15 cellular contexts compared by ENCODE assay signal in genomic region chr6:112717401-112717800, GRCh38.
DNase-seq lines count a peak whose midpoint lies in the region; ATAC-seq and TF ChIP-seq lines count a peak whose summit lies in the region.
"Had no signal": no experiment of that assay in that cellular context is flagged by ENCODE, and none has a peak within 500 bp of the region (broad histone marks: within the 10 kb centered on the region; RNA-seq: fewer than 3 reads in every experiment).

No MANE protein-coding gene starts in this region.

- intact Hi-C loops in left lung (cut with DNase I) = no loop called here

- H3K9ac ChIP-seq in adipocyte (ENCODE audit: low read length) (no peak overlapping the region), mesenchymal stem cell (ENCODE audit: low read length) (no peak overlapping the region)
- H3K9ac ChIP-seq: BLaER1 treated with 17β-estradiol and CSF1 and Interleukin-3, amounts not matched to agents 10 nM and 100 nM had no signal

- peaks cover 5% of the 10 kb centered on the region for H3K4me1 ChIP-seq in adipocyte (ENCODE audit: control insufficient read depth, insufficient read depth, low read length)
- no peaks in the 10 kb centered on the region for H3K4me1 ChIP-seq in mesenchymal stem cell (ENCODE audit: control insufficient read depth, insufficient read depth, low read depth, low read length)
- H3K4me1 ChIP-seq in left lung = no peaks in the 10 kb centered on the region
- H3K4me1 ChIP-seq: BLaER1 treated with 17β-estradiol and CSF1 and Interleukin-3, amounts not matched to agents 10 nM and 100 nM had no signal

- 85% methylated on average over 2 of the region's 3 CpGs for WGBS in mesenchymal stem cell

- H3K23ac ChIP-seq in mesenchymal stem cell (ENCODE audit: low read length in 2 of 2) = no peak overlapping the region

- H3K27ac ChIP-seq in mesenchymal stem cell (ENCODE audit: low read length, poor library complexity, severe bottlenecking) (no peak overlapping the region), left lung (no peak overlapping the region)
- H3K27ac ChIP-seq: BLaER1 treated with 17β-estradiol and CSF1 and Interleukin-3, amounts not matched to agents 10 nM and 100 nM; HL-60; RWPE1 had no signal

- ATAC-seq in GM18519 (IDR thresholded peaks at IDR 0.05; ENCODE audit: low FRiP score, unreplicated experiment) (no peak), left lung (no peak)

- no peak overlapping the region for H2AFZ ChIP-seq in mesenchymal stem cell (ENCODE audit: low read depth, low read length)

- H3K36me3 ChIP-seq in adipocyte (ENCODE audit: control insufficient read depth, insufficient read depth, low read length, severe bottlenecking) (no peaks in the 10 kb centered on the region), mesenchymal stem cell (ENCODE audit: control insufficient read depth in 1 of 2, insufficient read depth in 2 of 2, low read depth in 1 of 2, low read length in 2 of 2) (no peaks in the 10 kb centered on the region), left lung (no peaks in the 10 kb centered on the region)
- H3K36me3 ChIP-seq: BLaER1 treated with 17β-estradiol and CSF1 and Interleukin-3, amounts not matched to agents 10 nM and 100 nM had no signal

- H3K9me3 ChIP-seq in adipocyte (ENCODE audit: control insufficient read depth, low read length) = no peaks in the 10 kb centered on the region
- no peaks in the 10 kb centered on the region for H3K9me3 ChIP-seq in mesenchymal stem cell (ENCODE audit: control insufficient read depth, low read length)
- no peaks in the 10 kb centered on the region for H3K9me3 ChIP-seq in left lung
- H3K9me3 ChIP-seq: BLaER1 treated with 17β-estradiol and CSF1 and Interleukin-3, amounts not matched to agents 10 nM and 100 nM had no signal

- H4K91ac ChIP-seq in mesenchymal stem cell (ENCODE audit: low read length) = no peak overlapping the region

- H2BK5ac ChIP-seq in mesenchymal stem cell (ENCODE audit: low read depth, low read length, poor library complexity, severe bottlenecking) = no peak overlapping the region

- DNase-seq in AG20443 (ENCODE audit: low spot score) (peak; percentile 13), adipocyte (ENCODE audit: low read depth) (peak; percentile 52), fibroblast of mammary gland (ENCODE audit: low read depth) (peak; percentile 49), mesenchymal stem cell (peak; percentile 30), left lung (no peak), T-helper 9 cell (no peak), OCI-M2 (lab: John Stamatoyannopoulos, UW; ENCODE audit: unreplicated experiment) (no peak)
- DNase-seq: 8988T; CD8-positive, alpha-beta memory T cell; NCI-H187 treated with DMSO at 0.1 percent for 48 hours; NCI-H69 had no signal

- H3K18ac ChIP-seq in mesenchymal stem cell (ENCODE audit: low read depth in 1 of 2, low read length in 2 of 2) = no peak overlapping the region

- TF ChIP-seq CTCF in fibroblast of mammary gland (conservative IDR thresholded peaks at IDR 0.05; ENCODE audit: control insufficient read depth, insufficient read depth, low read depth, low read length) (no peak), left lung (IDR thresholded peaks at IDR 0.05) (no peak)

- H3K27me3 ChIP-seq in adipocyte (replicated peaks; ENCODE audit: control insufficient read depth, insufficient read depth, low read length) (no peaks in the 10 kb centered on the region), mesenchymal stem cell (ENCODE audit: control insufficient read depth in 1 of 2, insufficient read depth in 1 of 2, low read length in 2 of 2) (no peaks in the 10 kb centered on the region), left lung (no peaks in the 10 kb centered on the region)
- H3K27me3 ChIP-seq: BLaER1 treated with 17β-estradiol and CSF1 and Interleukin-3, amounts not matched to agents 10 nM and 100 nM had no signal

- no peak overlapping the region for H2BK120ac ChIP-seq in mesenchymal stem cell (ENCODE audit: low read depth, low read length)

- no peak overlapping the region for H3K14ac ChIP-seq in mesenchymal stem cell (ENCODE audit: low read length in 2 of 2)

- H3K79me1 ChIP-seq in mesenchymal stem cell (replicated peaks; ENCODE audit: low read length, poor library complexity, severe bottlenecking) = no peaks in the 10 kb centered on the region

- no peak overlapping the region for H2AK5ac ChIP-seq in mesenchymal stem cell (ENCODE audit: low read length, severe bottlenecking)

- no peak overlapping the region for H4K8ac ChIP-seq in mesenchymal stem cell (ENCODE audit: low read length)

- H3K4me2 ChIP-seq in mesenchymal stem cell (ENCODE audit: low read length, poor library complexity, severe bottlenecking) = no peak overlapping the region
- H3K4me2 ChIP-seq: BLaER1 treated with 17β-estradiol and CSF1 and Interleukin-3, amounts not matched to agents 10 nM and 100 nM had no signal

- H3K4me3 ChIP-seq in adipocyte (ENCODE audit: low read length) (no peak overlapping the region), fibroblast of mammary gland (ENCODE audit: control insufficient read depth, low read depth, low read length) (no peak overlapping the region), mesenchymal stem cell (ENCODE audit: insufficient read depth in 1 of 2, low read depth in 1 of 2, low read length in 2 of 2) (no peak overlapping the region), left lung (no peak overlapping the region)
- H3K4me3 ChIP-seq: BLaER1 treated with 17β-estradiol and CSF1 and Interleukin-3, amounts not matched to agents 10 nM and 100 nM had no signal

- no peak overlapping the region for H2BK12ac ChIP-seq in mesenchymal stem cell (ENCODE audit: low read length in 2 of 2)

- H3K4ac ChIP-seq in mesenchymal stem cell (ENCODE audit: low read depth in 1 of 2, low read length in 2 of 2) = no peak overlapping the region

- H2BK15ac ChIP-seq in mesenchymal stem cell (ENCODE audit: low read depth, poor library complexity, severe bottlenecking) = no peak overlapping the region

Comparison
In these comparisons a context has a peak if more than half of its experiments do, and no peak if none do; other contexts are left out.
1. DNase-seq: peak in AG20443 (single experiment), adipocyte (single experiment), fibroblast of mammary gland (single experiment) and mesenchymal stem cell (single experiment); none in left lung (0 of 2), T-helper 9 cell (single experiment) and OCI-M2 (single experiment).